In the genomic region with DNA sequence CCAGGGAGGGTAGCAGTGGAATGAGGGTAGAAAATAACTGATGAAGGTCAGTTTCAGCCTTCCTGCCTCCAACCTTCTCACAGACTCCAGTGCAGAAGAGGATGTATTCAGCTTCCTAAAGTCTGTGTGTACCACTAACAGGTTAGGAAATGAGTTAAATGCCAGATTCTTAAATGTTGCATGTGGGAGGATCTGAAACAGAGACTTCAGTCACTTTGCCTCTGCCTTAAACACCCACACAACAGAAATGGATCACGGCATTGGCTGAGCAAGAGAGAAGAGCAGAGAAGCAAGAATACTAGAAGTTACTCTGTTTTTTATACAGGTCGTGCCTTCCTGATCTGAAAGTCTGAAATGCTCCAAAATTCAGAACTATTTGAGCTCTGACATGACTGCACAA, we compare ENCODE assay signal across 11 cellular contexts.
DNase-seq lines count a peak whose midpoint lies in the region; ATAC-seq and TF ChIP-seq lines count a peak whose summit lies in the region.
"Had no signal": no experiment of that assay in that cellular context is flagged by ENCODE, and none has a peak within 500 bp of the region (broad histone marks: within the 10 kb centered on the region; RNA-seq: fewer than 3 reads in every experiment).

No MANE protein-coding gene starts in this region.

- H3K23me2 ChIP-seq in H9 (ENCODE audit: insufficient read length, low read depth, low read length, poor library complexity, severe bottlenecking) = no peaks in the 10 kb centered on the region

- no peak for TF ChIP-seq CTCF in H9 (conservative IDR thresholded peaks at IDR 0.05)

- H4K5ac ChIP-seq in H9 (ENCODE audit: insufficient read length, low read depth, low read length) = no peak overlapping the region

- H3K18ac ChIP-seq in H9 (ENCODE audit: insufficient read length, low read depth, low read length) = no peak overlapping the region

- no peak overlapping the region for H3K4me2 ChIP-seq in H9 (ENCODE audit: insufficient read depth, insufficient read length, low read length)

- H4K8ac ChIP-seq in H9 (replicated peaks; ENCODE audit: insufficient read length, low read depth, low read length) = no peak overlapping the region

- H2AFZ ChIP-seq in H9 (ENCODE audit: low read length) = no peak overlapping the region

- no peaks in the 10 kb centered on the region for H3K27me3 ChIP-seq in H9 (ENCODE audit: insufficient read depth, low read length)

- peak overlapping the region; percentile 47 for H3K27ac Mint-ChIP-seq in activated naive CD4-positive, alpha-beta T cell treated with anti-CD3 and anti-CD28 coated beads, Interleukin-2, amount 50 U/mL, for 24 hours
- H3K27ac Mint-ChIP-seq in H9 = no peak overlapping the region
- H3K27ac Mint-ChIP-seq: T-helper 1 cell treated with Interleukin-12 subunit alpha and Interleukin-12 subunit beta and Interleukin-4 antibody, amounts not matched to agents 30 μg/mL and 1 μg/mL, for 36 hours had no signal

- H3K4ac ChIP-seq in H9 (ENCODE audit: low read depth, low read length) = no peak overlapping the region

- no peak overlapping the region for H2BK15ac ChIP-seq in H9 (ENCODE audit: low read depth, low read length)

- H3K14ac ChIP-seq in H9 (ENCODE audit: insufficient read depth, low read length) = no peak overlapping the region

- H3K4me3 Mint-ChIP-seq in activated naive CD4-positive, alpha-beta T cell treated with anti-CD3 and anti-CD28 coated beads, Interleukin-2, amount 50 U/mL, for 24 hours = no peak overlapping the region
- no peak overlapping the region for H3K4me3 Mint-ChIP-seq in H9
- H3K4me3 Mint-ChIP-seq: brain; CD8-positive, alpha-beta memory T cell; T-helper 1 cell treated with Interleukin-12 subunit alpha and Interleukin-12 subunit beta and Interleukin-4 antibody, amounts not matched to agents 30 μg/mL and 1 μg/mL, for 36 hours had no signal

- H3K9me3 ChIP-seq in H9 (ENCODE audit: control insufficient read depth, low read depth, low read length) = no peaks in the 10 kb centered on the region

- peaks cover 2% of the 10 kb centered on the region for H3K36me3 Mint-ChIP-seq in activated naive CD4-positive, alpha-beta T cell treated with anti-CD3 and anti-CD28 coated beads, Interleukin-2, amount 50 U/mL, for 24 hours
- H3K36me3 Mint-ChIP-seq in H9 (ENCODE audit: insufficient read depth in 1 of 3, low read depth in 3 of 3) = no peaks in the 10 kb centered on the region
- H3K36me3 Mint-ChIP-seq: brain; CD8-positive, alpha-beta memory T cell had no signal

- no peak overlapping the region for H2BK20ac ChIP-seq in H9 (ENCODE audit: low read depth, low read length, poor library complexity, severe bottlenecking)

- H3K27ac ChIP-seq in H9 (ENCODE audit: insufficient read length, low read depth, low read length) = no peak overlapping the region

- H3K27me3 Mint-ChIP-seq in activated naive CD4-positive, alpha-beta T cell treated with anti-CD3 and anti-CD28 coated beads, Interleukin-2, amount 50 U/mL, for 24 hours = no peaks in the 10 kb centered on the region
- H3K27me3 Mint-ChIP-seq in H9 (ENCODE audit: low read depth) = no peaks in the 10 kb centered on the region
- H3K27me3 Mint-ChIP-seq: brain; CD8-positive, alpha-beta memory T cell had no signal

- H2BK5ac ChIP-seq in H9 (ENCODE audit: insufficient read length, low read length) = no peak overlapping the region

- no peak overlapping the region for H2BK120ac ChIP-seq in H9 (ENCODE audit: low read depth, low read length, poor library complexity, severe bottlenecking)

- H4K91ac ChIP-seq in H9 (ENCODE audit: insufficient read length, low read depth, low read length) = no peak overlapping the region

- H3K4me1 ChIP-seq in H9 (ENCODE audit: insufficient read depth, low read length) = no peaks in the 10 kb centered on the region

- H2AK5ac ChIP-seq in H9 (ENCODE audit: insufficient read length, low read length) = no peak overlapping the region

- no peak overlapping the region for H2BK12ac ChIP-seq in H9 (ENCODE audit: insufficient read length, low read depth, low read length)

- no peaks in the 10 kb centered on the region for H3K9me3 Mint-ChIP-seq in activated naive CD4-positive, alpha-beta T cell treated with anti-CD3 and anti-CD28 coated beads, Interleukin-2, amount 50 U/mL, for 24 hours
- H3K9me3 Mint-ChIP-seq in H9 = no peaks in the 10 kb centered on the region
- H3K9me3 Mint-ChIP-seq: CD8-positive, alpha-beta memory T cell; T-helper 1 cell treated with Interleukin-12 subunit alpha and Interleukin-12 subunit beta and Interleukin-4 antibody, amounts not matched to agents 30 μg/mL and 1 μg/mL, for 36 hours had no signal

- no peak overlapping the region for H3T11ph ChIP-seq in H9 (ENCODE audit: low read length)

- ATAC-seq in GM19025 (IDR thresholded peaks at IDR 0.05; ENCODE audit: low read depth, unreplicated experiment) (peak; percentile 52), HG02884 (IDR thresholded peaks at IDR 0.05; ENCODE audit: unreplicated experiment) (peak; percentile 90)

- no peak overlapping the region for H3K56ac ChIP-seq in H9 (ENCODE audit: insufficient read length, low read depth, low read length)

- H3K79me1 ChIP-seq in H9 (ENCODE audit: insufficient read depth, low read depth, low read length, poor library complexity, severe bottlenecking) = no peaks in the 10 kb centered on the region

- peaks cover 47% of the 10 kb centered on the region for H3K4me1 Mint-ChIP-seq in activated naive CD4-positive, alpha-beta T cell treated with anti-CD3 and anti-CD28 coated beads, Interleukin-2, amount 50 U/mL, for 24 hours
- no peaks in the 10 kb centered on the region for H3K4me1 Mint-ChIP-seq in H9

- no peak overlapping the region for H3K9ac ChIP-seq in H9 (ENCODE audit: extremely low read depth, insufficient read length, low read length)

- no CpG with 5 or more reads among the region's 2 CpGs for WGBS in H9 (ENCODE audit: extremely low coverage, insufficient read length, low lambda C conversion rate)

- no peak overlapping the region for H3K23ac ChIP-seq in H9 (ENCODE audit: insufficient read length, low read depth, low read length)

- H3K79me2 ChIP-seq in H9 (ENCODE audit: insufficient read depth, low read length) = no peaks in the 10 kb centered on the region

- peak; percentile 72 for DNase-seq in CD1c-positive myeloid dendritic cell (ENCODE audit: extremely low spot score)
- no peak for DNase-seq in NOMO-1 treated with dmso at 0.1 percent for 144 hours (lab: John Stamatoyannopoulos, UW; ENCODE audit: unreplicated experiment)
- no peak for DNase-seq in NCI-H446 (lab: John Stamatoyannopoulos, UW)
- DNase-seq in H9 = no peak
- DNase-seq in foreskin melanocyte = no peak
- DNase-seq: CD8-positive, alpha-beta memory T cell had no signal

- H4K20me1 ChIP-seq in H9 (ENCODE audit: control insufficient read depth, insufficient read depth, insufficient read length) = no peaks in the 10 kb centered on the region
